In genomic region chr2:240704651-240705050, GRCh38 we compare ENCODE assay signal across 15 cellular contexts. TPM values are rescaled to one million over a fixed set of nuclear protein-coding genes. Genes with fewer than 3 reads are reported as not detected.
DNase-seq lines count a peak whose midpoint lies in the region; ATAC-seq and TF ChIP-seq lines count a peak whose summit lies in the region.
"Had no signal": no experiment of that assay in that cellular context is flagged by ENCODE, and none has a peak within 500 bp of the region (broad histone marks: within the 10 kb centered on the region; RNA-seq: fewer than 3 reads in every experiment).

No MANE protein-coding gene starts in this region.

- POLR2A ChIA-PET in OCI-LY7 (lab: Charles Lee), result no interaction called here

- H3K27ac ChIP-seq in right cardiac atrium (ENCODE audit: low read length) (no peak overlapping the region), OCI-LY7 (ENCODE audit: low read depth, low read length, poor library complexity, severe bottlenecking) (no peak overlapping the region)
- H3K27ac ChIP-seq: epithelial cell of prostate, parathyroid adenoma, SJCRH30 had no signal

- ATAC-seq in T-helper 17 cell, result peak; percentile 84
- no peak for ATAC-seq in right cardiac atrium
- ATAC-seq in stimulated activated memory B cell treated with anti-CD40 and anti-IgM and Interleukin-4, amounts not matched to agents 10 μg/mL and 1 μg/mL and 100 μg/mL, for 72 hours, result no peak

- intact Hi-C loops in right cardiac atrium (cut with DNase I), result loop anchor here in 3 of 4 donors (10.0 kb wide), 1 partner anchor 190 kb away; no protein-coding TSS in a partner anchor
- intact Hi-C loops in OCI-LY7 (cut with micrococcal nuclease; ENCODE audit: unreplicated experiment), result no loop called here

- no peaks in the 10 kb centered on the region for H4K20me1 ChIP-seq in OCI-LY7 (ENCODE audit: insufficient read depth, low read length)

- no peaks in the 10 kb centered on the region for H3K27me3 ChIP-seq in right cardiac atrium (ENCODE audit: control insufficient read depth, insufficient read depth)

- H3K27ac Mint-ChIP-seq in T-helper 17 cell, result peak overlapping the region; percentile 85
- H3K27ac Mint-ChIP-seq in stimulated activated memory B cell treated with anti-CD40 and anti-IgM and Interleukin-4, amounts not matched to agents 10 μg/mL and 1 μg/mL and 100 μg/mL, for 72 hours, result no peak overlapping the region
- H3K27ac Mint-ChIP-seq: activated B cell treated with CpG ODN at 0.5 μM for 24 hours, brain had no signal

- DNase-seq in T-helper 17 cell, result peak in 2 of 3 donors; percentile 9 to 19
- peak; percentile 44 to 54 for DNase-seq in activated T-cell treated with anti-CD3 and anti-CD28 coated beads, Interleukin-2, amount 50 U/mL, for 48 hours
- DNase-seq in right cardiac atrium, result peak in 2 of 3 donors; percentile 33 to 37
- peak; percentile 3 to 8 for DNase-seq in stimulated activated CD8-positive, alpha-beta memory T cell treated with anti-CD3 and anti-CD28 coated beads, Interleukin-15, amount 100 ng/mL, for 48 hours (ENCODE audit: low read depth in 2 of 2)
- no peak for DNase-seq in OCI-M1 (lab: John Stamatoyannopoulos, UW)
- no peak for DNase-seq in DMS114 treated with DMSO at 0.1 percent for 48 hours (lab: John Stamatoyannopoulos, UW; ENCODE audit: unreplicated experiment)
- DNase-seq in OCI-LY7 (ENCODE audit: low spot score), result no peak
- DNase-seq: activated B cell treated with CpG ODN at 0.5 μM for 24 hours, mesendoderm, NCI-H69, SJCRH30 had no signal

- no peaks in the 10 kb centered on the region for H3K79me2 ChIP-seq in OCI-LY7 (ENCODE audit: insufficient read depth, low read depth, low read length)
- H3K79me2 ChIP-seq: parathyroid adenoma had no signal

- H3K4me1 Mint-ChIP-seq in T-helper 17 cell, result peaks cover 17% of the 10 kb centered on the region
- peaks cover 8% of the 10 kb centered on the region for H3K4me1 Mint-ChIP-seq in stimulated activated memory B cell treated with anti-CD40 and anti-IgM and Interleukin-4, amounts not matched to agents 10 μg/mL and 1 μg/mL and 100 μg/mL, for 72 hours
- H3K4me1 Mint-ChIP-seq: activated B cell treated with CpG ODN at 0.5 μM for 24 hours, brain had no signal

- peaks cover 3% of the 10 kb centered on the region for H3K36me3 Mint-ChIP-seq in T-helper 17 cell (ENCODE audit: low read depth)
- H3K36me3 Mint-ChIP-seq in stimulated activated memory B cell treated with anti-CD40 and anti-IgM and Interleukin-4, amounts not matched to agents 10 μg/mL and 1 μg/mL and 100 μg/mL, for 72 hours, result no peaks in the 10 kb centered on the region
- H3K36me3 Mint-ChIP-seq: brain had no signal

- H3K4me3 Mint-ChIP-seq in T-helper 17 cell, result peak overlapping the region; percentile 83
- no peak overlapping the region for H3K4me3 Mint-ChIP-seq in stimulated activated memory B cell treated with anti-CD40 and anti-IgM and Interleukin-4, amounts not matched to agents 10 μg/mL and 1 μg/mL and 100 μg/mL, for 72 hours
- H3K4me3 Mint-ChIP-seq: activated B cell treated with CpG ODN at 0.5 μM for 24 hours, brain had no signal

- H2AFZ ChIP-seq in OCI-LY7 (ENCODE audit: low read length), result no peak overlapping the region
- H2AFZ ChIP-seq: parathyroid adenoma had no signal

- no peak overlapping the region for H3K4me2 ChIP-seq in OCI-LY7 (ENCODE audit: low read length)

- no TSS peak for BruUV-seq in OCI-LY7 (replicated peaks; lab: Mats Ljungman, UMichigan)

- H3K9me3 ChIP-seq in T-helper 17 cell (ENCODE audit: control insufficient read depth, low read length, poor library complexity, severe bottlenecking) (no peaks in the 10 kb centered on the region), right cardiac atrium (ENCODE audit: control insufficient read depth, low read length) (no peaks in the 10 kb centered on the region), OCI-LY7 (ENCODE audit: low read length) (no peaks in the 10 kb centered on the region)
- H3K9me3 ChIP-seq: SJCRH30 had no signal

- H3K4me3 ChIP-seq in right cardiac atrium (ENCODE audit: low read length) (no peak overlapping the region), OCI-LY7 (ENCODE audit: low read depth, low read length, poor library complexity, severe bottlenecking) (no peak overlapping the region)
- H3K4me3 ChIP-seq: SJCRH30 had no signal

- H3K9me3 Mint-ChIP-seq in stimulated activated memory B cell treated with anti-CD40 and anti-IgM and Interleukin-4, amounts not matched to agents 10 μg/mL and 1 μg/mL and 100 μg/mL, for 72 hours, result no peaks in the 10 kb centered on the region
- H3K9me3 Mint-ChIP-seq: activated B cell treated with CpG ODN at 0.5 μM for 24 hours had no signal

- CTCF ChIA-PET in OCI-LY7 (lab: Charles Lee; ENCODE audit: unreplicated experiment), result interaction anchor here (0.6 kb wide), 1 partner anchor 418 kb away, joined by 3 read pairs; no protein-coding TSS in a partner anchor

- H3K9me2 ChIP-seq in OCI-LY7 (ENCODE audit: insufficient read depth, low read length), result no peaks in the 10 kb centered on the region

- H3K27me3 Mint-ChIP-seq in T-helper 17 cell, result peaks cover 23% of the 10 kb centered on the region
- H3K27me3 Mint-ChIP-seq in stimulated activated memory B cell treated with anti-CD40 and anti-IgM and Interleukin-4, amounts not matched to agents 10 μg/mL and 1 μg/mL and 100 μg/mL, for 72 hours, result peaks cover 59% of the 10 kb centered on the region

- no peak for TF ChIP-seq CTCF in OCI-LY7 (conservative IDR thresholded peaks at IDR 0.05; ENCODE audit: low read length)

- H3K4me1 ChIP-seq in right cardiac atrium (ENCODE audit: control insufficient read depth, insufficient read depth, low read length) (no peaks in the 10 kb centered on the region), OCI-LY7 (ENCODE audit: insufficient read depth, low read length, poor library complexity, severe bottlenecking) (no peaks in the 10 kb centered on the region)
- H3K4me1 ChIP-seq: parathyroid adenoma, SJCRH30 had no signal

- 69% methylated on average over 19 of the region's 19 CpGs for WGBS in right cardiac atrium

- no peaks in the 10 kb centered on the region for H3K36me3 ChIP-seq in OCI-LY7 (ENCODE audit: insufficient read depth, low read length)
- H3K36me3 ChIP-seq: SJCRH30 had no signal

RNA-seq across cellular contexts. Expression of gene AQP12A, which starts 13.0 kb away (rescaled TPM):
- total RNA-seq in T-helper 17 cell (not detected), right cardiac atrium (not detected), OCI-LY7 (2022) (not detected in 2 replicates)
- polyA plus RNA-seq in right cardiac atrium, result not detected
- total RNA-seq in OCI-LY7 (2014; rRNA removed; shearing (Covaris generic)), result not detected in 2 replicates
- total RNA-seq: activated B cell treated with CpG ODN at 0.5 μM for 24 hours, SJCRH30 had no signal

RNA-seq across cellular contexts. Expression of gene AQP12B, which starts 22.0 kb away (rescaled TPM):
- not detected for total RNA-seq in T-helper 17 cell
- not detected for total RNA-seq in right cardiac atrium
- not detected for polyA plus RNA-seq in right cardiac atrium
- not detected in 2 replicates for total RNA-seq in OCI-LY7 (2014; rRNA removed; shearing (Covaris generic))
- not detected in 2 replicates for total RNA-seq in OCI-LY7 (2022)
- total RNA-seq: activated B cell treated with CpG ODN at 0.5 μM for 24 hours, SJCRH30 had no signal

Comparison
In these comparisons a context has a peak if more than half of its experiments do, and no peak if none do; other contexts are left out.
1. DNase-seq: peak in T-helper 17 cell (2 of 3), activated T-cell treated with anti-CD3 and anti-CD28 coated beads, Interleukin-2, amount 50 U/mL, for 48 hours (2 of 2), right cardiac atrium (2 of 3) and stimulated activated CD8-positive, alpha-beta memory T cell treated with anti-CD3 and anti-CD28 coated beads, Interleukin-15, amount 100 ng/mL, for 48 hours (2 of 2); none in OCI-M1 (single experiment), DMS114 treated with DMSO at 0.1 percent for 48 hours (single experiment) and OCI-LY7 (single experiment).